Comparison of ENCODE assay signal across 1 cellular context in genomic region chr14:102058146-102058545, GRCh38.
TF ChIP-seq lines count a peak whose summit lies in the region.

No MANE protein-coding gene starts in this region.

TF ChIP-seq in HepG2, 621 proteins besides CTCF, POLR2A, EP300 and RAD21:
- no peak for TF ChIP-seq SOX13 (IDR thresholded peaks at IDR 0.05)
- 0 out of 4 replicates have a peak, but pooled peaks of 1 of the 2 experiments have one; percentile 6 for TF ChIP-seq SOX13 (CRISPR knock-in tag; conservative IDR thresholded peaks at IDR 0.05 in 1 of 2, IDR thresholded peaks at IDR 0.05 in 1 of 2)
- no peak for TF ChIP-seq PREB (CRISPR knock-in tag; IDR thresholded peaks at IDR 0.05)
